23 cellular contexts compared by ENCODE assay signal in the genomic region with DNA sequence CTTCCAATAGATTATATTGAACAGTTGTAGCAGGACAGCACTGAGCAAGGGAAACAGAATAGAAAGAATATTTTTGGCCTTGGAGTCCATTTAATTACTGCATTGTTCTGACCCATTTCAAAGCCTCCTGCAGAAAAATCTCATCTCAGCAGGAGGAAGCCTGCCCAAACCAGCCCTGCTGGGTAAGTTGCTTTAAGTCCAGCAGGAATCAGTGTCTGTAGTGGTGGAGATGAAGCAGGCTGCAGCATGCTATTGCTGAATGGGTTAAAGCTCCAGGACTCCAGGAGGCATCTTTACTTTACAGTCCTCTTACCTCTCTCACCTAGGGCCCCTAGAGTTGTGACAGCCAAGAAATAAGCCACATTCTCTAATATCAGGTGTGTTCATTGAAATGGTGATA.
"Had no signal": no experiment of that assay in that cellular context is flagged by ENCODE, and none has a peak within 500 bp of the region (broad histone marks: within the 10 kb centered on the region; RNA-seq: fewer than 3 reads in every experiment).

No MANE protein-coding gene starts in this region.

- H3K27me3 ChIP-seq: brain microvascular endothelial cell, colonic mucosa, dorsolateral prefrontal cortex, heart right ventricle, pancreas, upper lobe of left lung had no signal

- DNase-seq: activated CD4-positive, alpha-beta T cell treated with anti-CD3 and anti-CD28 coated beads for 1 hour; activated CD4-positive, alpha-beta T cell treated with anti-CD3 and anti-CD28 coated beads, Interleukin-2, amount 50 U/mL, for 1 hour; activated CD8-positive, alpha-beta T cell treated with anti-CD3 and anti-CD28 coated beads, Interleukin-2, amount 10 ng/mL, durations not matched to agents 7 days and 5 days; aorta; brain microvascular endothelial cell; central memory CD4-positive, alpha-beta T cell; colonic mucosa; dorsolateral prefrontal cortex; effector memory CD8-positive, alpha-beta T cell; heart right ventricle; immature natural killer cell; left ventricle myocardium inferior; pancreas; psoas muscle; right cardiac atrium; stimulated activated CD4-positive, alpha-beta T cell treated with anti-CD3 and anti-CD28 coated beads, Interleukin-4, amount 100 ng/mL, for 4 hours; stimulated activated naive CD8-positive, alpha-beta T cell treated with anti-CD3 and anti-CD28 coated beads, Interleukin-15, Interleukin-2, amounts not matched to agents 100 U/mL and 50 U/mL, for 24 hours; SW 1271; T-helper 2 cell; upper lobe of left lung; WERI-Rb-1 had no signal

- ATAC-seq: activated CD8-positive, alpha-beta T cell treated with anti-CD3 and anti-CD28 coated beads, Interleukin-2, amount 10 ng/mL, durations not matched to agents 7 days and 5 days; activated naive CD4-positive, alpha-beta T cell treated with anti-CD3 and anti-CD28 coated beads, Interleukin-2, amount 50 U/mL, for 72 hours; effector memory CD8-positive, alpha-beta T cell; heart right ventricle; natural killer cell treated with Interleukin-12 subunit alpha and Interleukin-12 subunit beta and Interleukin-15 and Interleukin-18, amount 100 ng/mL, for 72 hours; pancreas; psoas muscle; right cardiac atrium; stimulated activated naive CD8-positive, alpha-beta T cell treated with anti-CD3 and anti-CD28 coated beads, Interleukin-15, Interleukin-2, amounts not matched to agents 100 U/mL and 50 U/mL, for 24 hours had no signal

- H3K4me3 ChIP-seq: colonic mucosa, dorsolateral prefrontal cortex, heart right ventricle, left ventricle myocardium inferior, pancreas, psoas muscle, upper lobe of left lung had no signal

- H3K36me3 ChIP-seq: brain microvascular endothelial cell, colonic mucosa, heart right ventricle, left ventricle myocardium inferior, pancreas, upper lobe of left lung, WERI-Rb-1 had no signal
